In genomic region chr11:119593346-119593745, GRCh38 we compare ENCODE assay signal across 1 cellular context.
TF ChIP-seq lines count a peak whose summit lies in the region.

No MANE protein-coding gene starts in this region.

TF ChIP-seq in H1, 55 proteins besides CTCF, POLR2A, EP300 and RAD21 (continued from another document):
- no peak for TF ChIP-seq MAX (IDR thresholded peaks at IDR 0.05)
